ENCODE assay signal across 16 cellular contexts in the genomic region with DNA sequence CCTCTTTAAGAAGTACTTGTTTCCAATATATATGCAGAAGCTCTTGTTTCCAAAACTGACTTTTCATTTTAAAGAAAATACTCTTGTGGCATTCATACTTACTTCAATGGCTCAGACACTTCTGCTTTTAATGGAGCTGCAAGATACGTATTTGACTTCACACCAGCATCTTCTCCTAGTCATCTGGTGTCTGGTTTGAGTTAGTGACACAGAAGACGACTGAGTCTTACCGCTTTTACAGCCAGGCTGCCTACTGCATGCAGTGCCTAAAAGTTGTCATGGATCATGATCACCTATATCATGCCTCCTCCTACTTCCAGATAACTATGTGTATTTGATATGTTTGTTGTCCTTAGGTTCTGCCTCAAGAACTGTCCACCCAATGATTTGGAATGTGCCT.
"Had no signal": no experiment of that assay in that cellular context is flagged by ENCODE, and none has a peak within 500 bp of the region (broad histone marks: within the 10 kb centered on the region; RNA-seq: fewer than 3 reads in every experiment).

No MANE protein-coding gene starts in this region.

- H3K9me3 ChIP-seq: ovary, right lobe of liver, stomach, testis had no signal

- H3K27ac ChIP-seq: ovary, right lobe of liver, stomach, testis had no signal

- H3K27ac Mint-ChIP-seq: activated CD8-positive, alpha-beta T cell treated with anti-CD3 and anti-CD28 coated beads, Interleukin-2, amount 10 ng/mL, durations not matched to agents 7 days and 5 days; activated naive CD8-positive, alpha-beta T cell; activated T-cell treated with anti-CD3 and anti-CD28 coated beads, Interleukin-2, amount 50 U/mL, for 72 hours; nephron progenitor cell; WTC11 had no signal

- ATAC-seq: activated CD8-positive, alpha-beta T cell treated with anti-CD3 and anti-CD28 coated beads, Interleukin-2, amount 10 ng/mL, durations not matched to agents 7 days and 5 days; left ventricle myocardium superior; right lobe of liver; WTC11 had no signal

- H3K27me3 ChIP-seq: ovary, right lobe of liver, stomach, testis had no signal

- H3K4me3 Mint-ChIP-seq: activated CD8-positive, alpha-beta T cell treated with anti-CD3 and anti-CD28 coated beads, Interleukin-2, amount 10 ng/mL, durations not matched to agents 7 days and 5 days; activated naive CD8-positive, alpha-beta T cell; nephron progenitor cell; WTC11 had no signal

- H3K4me1 ChIP-seq: right lobe of liver, testis had no signal

- H3K4me1 Mint-ChIP-seq: nephron progenitor cell had no signal

- H3K36me3 ChIP-seq: ovary, right lobe of liver had no signal

- H3K9me3 Mint-ChIP-seq: activated T-cell treated with anti-CD3 and anti-CD28 coated beads, Interleukin-2, amount 50 U/mL, for 72 hours; nephron progenitor cell had no signal

- H3K4me3 ChIP-seq: ovary, right lobe of liver, stomach, testis had no signal

- DNase-seq: activated CD4-positive, alpha-beta T cell treated with anti-CD3 and anti-CD28 coated beads for 4 hours; activated CD8-positive, alpha-beta memory T cell treated with anti-CD3 and anti-CD28 coated beads, Interleukin-2, amount 50 U/mL, for 48 hours; activated CD8-positive, alpha-beta T cell treated with anti-CD3 and anti-CD28 coated beads, Interleukin-2, amount 10 ng/mL, durations not matched to agents 7 days and 5 days; activated gamma-delta T cell; activated T-cell treated with anti-CD3 and anti-CD28 coated beads, Interleukin-2, amount 50 U/mL, for 72 hours; glutamatergic neuron; left ventricle myocardium superior; nephron progenitor cell; ovary; right lobe of liver; stimulated activated CD4-positive, alpha-beta T cell treated with anti-CD3 and anti-CD28 coated beads, Interleukin-1b, Interleukin-23, amount 100 ng/mL, for 48 hours; stomach; T-helper 2 cell; testis had no signal

- H3K36me3 Mint-ChIP-seq: activated naive CD8-positive, alpha-beta T cell; WTC11 had no signal
